In the genomic region with DNA sequence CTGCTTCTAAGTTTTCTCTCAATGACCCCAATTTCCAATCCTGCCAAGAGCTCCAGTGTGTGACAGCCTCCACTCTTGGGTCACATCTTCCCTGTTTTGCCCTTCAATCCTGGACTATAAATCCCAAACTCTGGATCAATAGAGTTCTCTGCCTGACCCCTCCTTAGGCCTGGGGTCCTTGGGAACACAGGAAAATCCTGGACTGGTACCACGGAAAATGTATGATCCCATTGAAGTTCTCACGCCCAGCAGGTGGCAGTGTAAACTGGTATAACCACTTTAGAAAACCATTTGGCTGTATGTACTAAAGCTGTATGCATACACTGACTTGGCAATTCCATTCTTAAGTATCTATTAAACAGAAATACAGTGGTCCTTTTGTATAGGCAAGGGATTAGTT, we compare ENCODE assay signal across 11 cellular contexts.
DNase-seq lines count a peak whose midpoint lies in the region; ATAC-seq, FAIRE-seq and TF ChIP-seq lines count a peak whose summit lies in the region.
"Had no signal": no experiment of that assay in that cellular context is flagged by ENCODE, and none has a peak within 500 bp of the region (broad histone marks: within the 10 kb centered on the region; RNA-seq: fewer than 3 reads in every experiment).

No MANE protein-coding gene starts in this region.

- H2AFZ ChIP-seq in DND-41 (ENCODE audit: low read depth, low read length) (no peak overlapping the region), endothelial cell of umbilical vein (ENCODE audit: low read depth, low read length) (no peak overlapping the region)

- no peak for TF ChIP-seq POLR2A in endothelial cell of umbilical vein (IDR thresholded peaks at IDR 0.05; ENCODE audit: low read depth, low read length)

- H3K27me3 ChIP-seq in DND-41 (ENCODE audit: insufficient read depth, low read length, poor library complexity) (no peaks in the 10 kb centered on the region), endothelial cell of umbilical vein (ENCODE audit: control insufficient read depth in 2 of 2, insufficient read depth in 2 of 2, low read length in 2 of 2) (no peaks in the 10 kb centered on the region)

- FAIRE-seq in endothelial cell of umbilical vein (lab: Jason Lieb, UNC): peak; percentile 55
- FAIRE-seq: GM19239 had no signal

- H3K9ac ChIP-seq in DND-41 (ENCODE audit: low read depth, low read length) (no peak overlapping the region), endothelial cell of umbilical vein (replicated peaks; ENCODE audit: extremely low read depth, insufficient read depth, low read length) (no peak overlapping the region)

- no peak overlapping the region for H3K27ac ChIP-seq in 22Rv1
- no peak overlapping the region for H3K27ac ChIP-seq in DND-41 (ENCODE audit: low read length)
- H3K27ac ChIP-seq in endothelial cell of umbilical vein (ENCODE audit: insufficient read depth, low read depth, low read length): no peak overlapping the region

- no peaks in the 10 kb centered on the region for H3K79me2 ChIP-seq in DND-41 (ENCODE audit: insufficient read depth, low read length)
- no peaks in the 10 kb centered on the region for H3K79me2 ChIP-seq in endothelial cell of umbilical vein (ENCODE audit: control insufficient read depth, insufficient read depth, low read length)

- no peaks in the 10 kb centered on the region for H3K9me1 ChIP-seq in endothelial cell of umbilical vein (replicated peaks; ENCODE audit: control insufficient read depth, extremely low read depth, insufficient read depth, low read length)

- POLR2A ChIA-PET in endothelial cell of umbilical vein (lab: Charles Lee): no interaction called here

- no peak for ATAC-seq in DND-41 (ENCODE audit: insufficient read depth, low read depth)
- no peak for ATAC-seq in GM21786 (IDR thresholded peaks at IDR 0.05; ENCODE audit: unreplicated experiment)
- ATAC-seq in GM19463 (IDR thresholded peaks at IDR 0.05; ENCODE audit: unreplicated experiment): no peak
- no peak for ATAC-seq in HG03469 (IDR thresholded peaks at IDR 0.05; ENCODE audit: unreplicated experiment)

- no peaks in the 10 kb centered on the region for H3K4me1 ChIP-seq in DND-41 (ENCODE audit: insufficient read depth, low read length)
- no peaks in the 10 kb centered on the region for H3K4me1 ChIP-seq in endothelial cell of umbilical vein (ENCODE audit: control insufficient read depth, extremely low read depth, insufficient read depth, low read length)

- no peak overlapping the region for H3K4me2 ChIP-seq in DND-41 (ENCODE audit: insufficient read depth, low read length)
- no peak overlapping the region for H3K4me2 ChIP-seq in endothelial cell of umbilical vein (ENCODE audit: insufficient read depth, low read length)

- intact Hi-C loops in endothelial cell of umbilical vein (cut with micrococcal nuclease): loop anchor here (1.0 to 5.0 kb wide), 5 partner anchors 34 to 1226 kb away; no protein-coding TSS in a partner anchor

- CTCF ChIA-PET in endothelial cell of umbilical vein (lab: Charles Lee): interaction anchor here (0.7 to 2.3 kb wide), 25 partner anchors 12 to 1227 kb away, joined by 3 to 24 read pairs (median 4); partner anchors contain the start of genes MKKS, SLX4IP and SNAP25

- TF ChIP-seq CTCF in 22Rv1 (IDR thresholded peaks at IDR 0.05) (peak; percentile 52), DND-41 (IDR thresholded peaks at IDR 0.05; ENCODE audit: borderline replicate concordance, extremely low read depth, low read length, poor library complexity, severe bottlenecking) (peak; percentile 57), endothelial cell of umbilical vein (IDR thresholded peaks at IDR 0.05; ENCODE audit: extremely low read depth in 1 of 2, insufficient read depth in 1 of 2, low read depth in 1 of 2, low read length in 2 of 2) (peak; percentile 14 to 37)

- no peaks in the 10 kb centered on the region for H3K36me3 ChIP-seq in DND-41 (ENCODE audit: insufficient read depth, low read length)
- H3K36me3 ChIP-seq in endothelial cell of umbilical vein (ENCODE audit: control insufficient read depth in 2 of 2, extremely low read depth in 1 of 2, insufficient read depth in 2 of 2, low read length in 2 of 2): no peaks in the 10 kb centered on the region

- BruUV-seq in endothelial cell of umbilical vein (replicated peaks; lab: Mats Ljungman, UMichigan): no TSS peak

- dilution Hi-C loops in endothelial cell of umbilical vein (cut with MboI; ENCODE audit: extremely low pct_ligation_motif_present, low sequenced_read_pairs): no loop called here

- H3K9me3 ChIP-seq in DND-41 (ENCODE audit: insufficient read depth, low read length, severe bottlenecking): no peaks in the 10 kb centered on the region
- H3K9me3 ChIP-seq in endothelial cell of umbilical vein (replicated peaks; ENCODE audit: control insufficient read depth, insufficient read depth, low read length): no peaks in the 10 kb centered on the region

- H3K4me3 ChIP-seq in DND-41 (ENCODE audit: low read depth in 1 of 2, low read length in 2 of 2): no peak overlapping the region
- no peak overlapping the region for H3K4me3 ChIP-seq in endothelial cell of umbilical vein (replicated peaks in 1 of 3; ENCODE audit: insufficient read depth in 1 of 3, low read depth in 1 of 3, low read length in 3 of 3)

- H4K20me1 ChIP-seq in DND-41 (ENCODE audit: insufficient read depth, low read length): no peaks in the 10 kb centered on the region
- H4K20me1 ChIP-seq in endothelial cell of umbilical vein (replicated peaks; ENCODE audit: control insufficient read depth, extremely low read depth, insufficient read depth, low read length): no peaks in the 10 kb centered on the region

- DNase-seq in DND-41 (peak; percentile 6), NCI-H69 (lab: John Stamatoyannopoulos, UW) (peak; percentile 48), endothelial cell of umbilical vein (ENCODE audit: low read depth, low spot score) (peak; percentile 35)
- DNase-seq in stimulated activated naive CD4-positive, alpha-beta T cell (lab: John Stamatoyannopoulos, UW): no peak
- DNase-seq: activated B cell treated with CpG ODN at 0.5 μM for 24 hours, DMS79 had no signal

TF ChIP-seq in endothelial cell of umbilical vein, 7 proteins besides CTCF, POLR2A, EP300 and RAD21:
- TF ChIP-seq MAX (IDR thresholded peaks at IDR 0.05; ENCODE audit: insufficient read depth, insufficient read length): no peak
- TF ChIP-seq GATA2 (IDR thresholded peaks at IDR 0.05; ENCODE audit: insufficient read depth, insufficient read length, low read depth, low read length): no peak
- TF ChIP-seq JUN (IDR thresholded peaks at IDR 0.05; ENCODE audit: borderline replicate concordance, insufficient read depth, insufficient read length, low read depth): no peak
- TF ChIP-seq MYC (IDR thresholded peaks at IDR 0.05; ENCODE audit: low read depth, low read length): no peak
- TF ChIP-seq POLR2AphosphoS5 (IDR thresholded peaks at IDR 0.05; ENCODE audit: insufficient read depth, low read depth, low read length): no peak
- TF ChIP-seq EZH2 (IDR thresholded peaks at IDR 0.05; ENCODE audit: borderline replicate concordance, low read depth, low read length, severe bottlenecking): no peak
- no peak for TF ChIP-seq FOS (IDR thresholded peaks at IDR 0.05; ENCODE audit: borderline replicate concordance, insufficient read depth, low read length)

Comparison
In these comparisons a context has a peak if more than half of its experiments do, and no peak if none do; other contexts are left out.
1. DNase-seq: peak in DND-41 (single experiment), NCI-H69 (single experiment) and endothelial cell of umbilical vein (single experiment); none in stimulated activated naive CD4-positive, alpha-beta T cell (0 of 6).
2. Peak in every context shown above with its lines, with median percentiles within 50 percentile points of each other: CTCF ChIP-seq.